Comparison of ENCODE assay signal across 31 cellular contexts in the genomic region with DNA sequence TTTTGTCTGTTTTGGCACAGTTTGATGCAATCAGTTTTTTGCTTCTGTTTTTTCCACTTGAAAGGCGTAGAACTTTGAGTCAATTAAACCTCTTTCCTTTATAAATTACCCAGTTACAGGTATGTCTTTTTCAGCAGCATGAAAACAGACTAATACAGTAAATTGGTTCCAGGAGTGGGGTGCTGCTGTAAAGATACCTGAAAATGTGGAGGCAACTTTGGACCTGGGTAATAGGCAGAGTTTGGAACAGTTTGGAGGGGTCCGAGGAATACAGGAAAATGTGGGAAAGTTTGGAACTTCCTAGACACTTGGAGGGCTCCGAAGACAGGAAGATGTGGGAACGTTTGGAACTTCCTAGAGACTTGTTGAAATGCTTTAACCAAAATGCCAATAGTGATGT.
DNase-seq lines count a peak whose midpoint lies in the region; ATAC-seq, FAIRE-seq and TF ChIP-seq lines count a peak whose summit lies in the region.
"Had no signal": no experiment of that assay in that cellular context is flagged by ENCODE, and none has a peak within 500 bp of the region (broad histone marks: within the 10 kb centered on the region; RNA-seq: fewer than 3 reads in every experiment).

No MANE protein-coding gene starts in this region.

- no peak for TF ChIP-seq CTCF in HEK293 (tag by site-specific recombination; IDR thresholded peaks at IDR 0.05)
- TF ChIP-seq CTCF in K562 (IDR thresholded peaks at IDR 0.05 in 2 of 3, conservative IDR thresholded peaks at IDR 0.05 in 1 of 3; ENCODE audit: insufficient read depth in 2 of 3, low read depth in 1 of 3, low read length in 3 of 3) = no peak
- TF ChIP-seq CTCF in prostate gland (IDR thresholded peaks at IDR 0.05) = no peak

- BruUV-seq in K562 (replicated peaks; lab: Mats Ljungman, UMichigan) = no TSS peak

- H3K4me3 ChIP-seq in HEK293 (ENCODE audit: low read depth, low read length) = no peak overlapping the region
- no peak overlapping the region for H3K4me3 ChIP-seq in K562
- no peak overlapping the region for H3K4me3 ChIP-seq in prostate gland
- H3K4me3 ChIP-seq: A549; BLaER1; BLaER1 treated with 17β-estradiol and CSF1 and Interleukin-3, amounts not matched to agents 10 nM and 100 nM had no signal

- TF ChIP-seq EP300 in K562 (IDR thresholded peaks at IDR 0.05; ENCODE audit: low read length) = no peak

- CTCF ChIA-PET in HEK293 (lab: Yijun Ruan, JAX) (no interaction called here), K562 (lab: Yijun Ruan, JAX; ENCODE audit: low intra/inter-chr PET ratio) (no interaction called here)

- no peak overlapping the region for H3K9ac ChIP-seq in K562 (ENCODE audit: insufficient read depth in 1 of 2, low read depth in 2 of 2, low read length in 2 of 2)
- H3K9ac ChIP-seq: BLaER1; BLaER1 treated with 17β-estradiol and CSF1 and Interleukin-3, amounts not matched to agents 10 nM and 100 nM had no signal

- H3K27me3 ChIP-seq in K562 (ENCODE audit: control insufficient read depth in 2 of 2, insufficient read depth in 2 of 2, low read length in 2 of 2) (no peaks in the 10 kb centered on the region), prostate gland (replicated peaks; ENCODE audit: insufficient read depth) (no peaks in the 10 kb centered on the region)
- H3K27me3 ChIP-seq: BE2C; BLaER1; BLaER1 treated with 17β-estradiol and CSF1 and Interleukin-3, amounts not matched to agents 10 nM and 100 nM had no signal

- H3K79me2 ChIP-seq in K562 (ENCODE audit: control insufficient read depth, insufficient read depth, low read length) = no peaks in the 10 kb centered on the region

- no peak for ATAC-seq in K562
- ATAC-seq: A549; CD8-positive, alpha-beta T cell had no signal

- intact Hi-C loops in K562 (cut with micrococcal nuclease) (no loop called here), prostate gland (cut with DNase I) (no loop called here)

- DNase-seq in K562 (ENCODE audit: extremely low read depth in 1 of 4, low spot score in 3 of 4) = no peak
- no peak for DNase-seq in NCI-H510A treated with DMSO at 0.1 percent for 48 hours (lab: John Stamatoyannopoulos, UW)
- no peak for DNase-seq in prostate gland (ENCODE audit: low spot score)
- DNase-seq: 8988T; ACHN; AML-193; BE2C; C1 segment of cervical spinal cord; Caco-2; Calu3; CD4-positive, alpha-beta memory T cell; CD4-positive, alpha-beta T cell; CD4-positive, CD25-positive, alpha-beta regulatory T cell; CD8-positive, alpha-beta memory T cell; CD8-positive, alpha-beta T cell; COR-L47; DMS 273 treated with DMSO at 0.1 percent for 48 hours; DMS153; DMS53; DMS79; DMS79 treated with DMSO at 0.1 percent for 48 hours; DND-41; EL had no signal

- WGBS in K562 (ENCODE audit: insufficient coverage, low coverage, missing lambda C conversion rate) = 0% methylated on average over 4 of the region's 4 CpGs
- WGBS in prostate gland = 90% methylated on average over 4 of the region's 4 CpGs

- POLR2A ChIA-PET in HEK293 (lab: Yijun Ruan, JAX) = no interaction called here
- POLR2A ChIA-PET in K562 (lab: Yijun Ruan, JAX) = no interaction called here

- no peak for TF ChIP-seq RAD21 in K562 (CRISPR knock-in tag; conservative IDR thresholded peaks at IDR 0.05 in 1 of 2, IDR thresholded peaks at IDR 0.05 in 1 of 2)

- H4K20me1 ChIP-seq in K562 (replicated peaks; ENCODE audit: control insufficient read depth, insufficient read depth, low read length) = no peaks in the 10 kb centered on the region
- H4K20me1 ChIP-seq: BLaER1; BLaER1 treated with 17β-estradiol and CSF1 and Interleukin-3, amounts not matched to agents 10 nM and 100 nM had no signal

- H3K4me1 ChIP-seq in HEK293 (ENCODE audit: control insufficient read depth, insufficient read depth, low read length) (no peaks in the 10 kb centered on the region), K562 (replicated peaks in 1 of 2; ENCODE audit: control insufficient read depth in 2 of 2, insufficient read depth in 2 of 2, low read length in 2 of 2) (no peaks in the 10 kb centered on the region), prostate gland (replicated peaks) (no peaks in the 10 kb centered on the region)
- H3K4me1 ChIP-seq: A549, BE2C, BLaER1 had no signal

- H3K4me2 ChIP-seq in K562 (ENCODE audit: insufficient read depth, low read length) = no peak overlapping the region
- H3K4me2 ChIP-seq: A549; BLaER1; BLaER1 treated with 17β-estradiol and CSF1 and Interleukin-3, amounts not matched to agents 10 nM and 100 nM had no signal

- no peak overlapping the region for H3K27ac ChIP-seq in HEK293 (ENCODE audit: extremely low read depth, low read depth, low read length)
- no peak overlapping the region for H3K27ac ChIP-seq in K562 (ENCODE audit: extremely low read depth, low read depth, low read length)
- H3K27ac ChIP-seq in prostate gland = no peak overlapping the region
- H3K27ac ChIP-seq: 22Rv1; A549; BLaER1; BLaER1 treated with 17β-estradiol and CSF1 and Interleukin-3, amounts not matched to agents 10 nM and 100 nM; C4-2B had no signal

- no peaks in the 10 kb centered on the region for H3K9me3 ChIP-seq in HEK293 (ENCODE audit: control insufficient read depth, insufficient read depth, low read depth, low read length)
- no peaks in the 10 kb centered on the region; the same call in 1 of the 2 replicates for H3K9me3 ChIP-seq in K562 (replicated peaks; ENCODE audit: control insufficient read depth, insufficient read depth, low read depth, low read length)
- H3K9me3 ChIP-seq in prostate gland = no peaks in the 10 kb centered on the region
- H3K9me3 ChIP-seq: BE2C had no signal

- TF ChIP-seq POLR2A in K562 (conservative IDR thresholded peaks at IDR 0.05) = no peak
- TF ChIP-seq POLR2A in prostate gland (IDR thresholded peaks at IDR 0.05) = no peak

- in situ Hi-C loops in K562 (cut with MboI) = no loop called here

- no peak overlapping the region for H2AFZ ChIP-seq in K562 (ENCODE audit: low read depth, low read length)

- H3K9me1 ChIP-seq in K562 (ENCODE audit: control insufficient read depth, insufficient read depth, low read length) = no peaks in the 10 kb centered on the region

- no peak for FAIRE-seq in K562 (lab: Jason Lieb, UNC)
- FAIRE-seq: A204.1, A549, D721Med had no signal

- H3K36me3 ChIP-seq in HEK293 (ENCODE audit: control insufficient read depth in 2 of 2, insufficient read depth in 1 of 2, low read length in 2 of 2) (no peaks in the 10 kb centered on the region), K562 (ENCODE audit: control insufficient read depth, insufficient read depth, low read length) (no peaks in the 10 kb centered on the region), prostate gland (no peaks in the 10 kb centered on the region)
- H3K36me3 ChIP-seq: BE2C; BLaER1; BLaER1 treated with 17β-estradiol and CSF1 and Interleukin-3, amounts not matched to agents 10 nM and 100 nM had no signal

TF ChIP-seq in HEK293, 187 proteins besides CTCF, POLR2A, EP300 and RAD21:
- TF ChIP-seq, protein P1, sequence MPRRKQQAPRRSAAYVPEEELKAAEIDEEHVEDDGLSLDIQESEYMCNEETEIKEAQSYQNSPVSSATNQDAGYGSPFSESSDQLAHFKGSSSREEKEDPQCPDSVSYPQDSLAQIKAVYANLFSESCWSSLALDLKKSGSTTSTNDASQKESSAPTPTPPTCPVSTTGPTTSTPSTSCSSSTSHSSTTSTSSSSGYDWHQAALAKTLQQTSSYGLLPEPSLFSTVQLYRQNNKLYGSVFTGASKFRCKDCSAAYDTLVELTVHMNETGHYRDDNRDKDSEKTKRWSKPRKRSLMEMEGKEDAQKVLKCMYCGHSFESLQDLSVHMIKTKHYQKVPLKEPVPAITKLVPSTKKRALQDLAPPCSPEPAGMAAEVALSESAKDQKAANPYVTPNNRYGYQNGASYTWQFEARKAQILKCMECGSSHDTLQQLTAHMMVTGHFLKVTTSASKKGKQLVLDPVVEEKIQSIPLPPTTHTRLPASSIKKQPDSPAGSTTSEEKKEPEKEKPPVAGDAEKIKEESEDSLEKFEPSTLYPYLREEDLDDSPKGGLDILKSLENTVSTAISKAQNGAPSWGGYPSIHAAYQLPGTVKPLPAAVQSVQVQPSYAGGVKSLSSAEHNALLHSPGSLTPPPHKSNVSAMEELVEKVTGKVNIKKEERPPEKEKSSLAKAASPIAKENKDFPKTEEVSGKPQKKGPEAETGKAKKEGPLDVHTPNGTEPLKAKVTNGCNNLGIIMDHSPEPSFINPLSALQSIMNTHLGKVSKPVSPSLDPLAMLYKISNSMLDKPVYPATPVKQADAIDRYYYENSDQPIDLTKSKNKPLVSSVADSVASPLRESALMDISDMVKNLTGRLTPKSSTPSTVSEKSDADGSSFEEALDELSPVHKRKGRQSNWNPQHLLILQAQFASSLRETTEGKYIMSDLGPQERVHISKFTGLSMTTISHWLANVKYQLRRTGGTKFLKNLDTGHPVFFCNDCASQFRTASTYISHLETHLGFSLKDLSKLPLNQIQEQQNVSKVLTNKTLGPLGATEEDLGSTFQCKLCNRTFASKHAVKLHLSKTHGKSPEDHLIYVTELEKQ (tag by site-specific recombination; IDR thresholded peaks at IDR 0.05; ENCODE audit: borderline replicate concordance) = no peak
- TF ChIP-seq ZNF707 (tag by site-specific recombination; IDR thresholded peaks at IDR 0.05) = peak; percentile 68
TF ChIP-seq in HEK293: peak in this region for 1.

TF ChIP-seq in K562, 482 proteins besides CTCF, POLR2A, EP300 and RAD21:
- TF ChIP-seq, protein P2, sequence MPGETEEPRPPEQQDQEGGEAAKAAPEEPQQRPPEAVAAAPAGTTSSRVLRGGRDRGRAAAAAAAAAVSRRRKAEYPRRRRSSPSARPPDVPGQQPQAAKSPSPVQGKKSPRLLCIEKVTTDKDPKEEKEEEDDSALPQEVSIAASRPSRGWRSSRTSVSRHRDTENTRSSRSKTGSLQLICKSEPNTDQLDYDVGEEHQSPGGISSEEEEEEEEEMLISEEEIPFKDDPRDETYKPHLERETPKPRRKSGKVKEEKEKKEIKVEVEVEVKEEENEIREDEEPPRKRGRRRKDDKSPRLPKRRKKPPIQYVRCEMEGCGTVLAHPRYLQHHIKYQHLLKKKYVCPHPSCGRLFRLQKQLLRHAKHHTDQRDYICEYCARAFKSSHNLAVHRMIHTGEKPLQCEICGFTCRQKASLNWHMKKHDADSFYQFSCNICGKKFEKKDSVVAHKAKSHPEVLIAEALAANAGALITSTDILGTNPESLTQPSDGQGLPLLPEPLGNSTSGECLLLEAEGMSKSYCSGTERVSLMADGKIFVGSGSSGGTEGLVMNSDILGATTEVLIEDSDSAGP (CRISPR knock-in tag; IDR thresholded peaks at IDR 0.05) = no peak
- TF ChIP-seq CBX1 (IDR thresholded peaks at IDR 0.05; ENCODE audit: low read depth) (no peak), CBX2 (IDR thresholded peaks at IDR 0.05; ENCODE audit: insufficient read depth, low read length, poor library complexity, severe bottlenecking) (no peak), GATAD2A (IDR thresholded peaks at IDR 0.05) (no peak), ZNF707 (CRISPR knock-in tag; conservative IDR thresholded peaks at IDR 0.05) (peak; percentile 71), ZNF436 (CRISPR knock-in tag; IDR thresholded peaks at IDR 0.05) (no peak)
